In genomic region chr6:73308712-73309533, GRCh38 we compare ENCODE assay signal across 8 cellular contexts. TPM values are rescaled to one million over a fixed set of nuclear protein-coding genes. Genes with fewer than 3 reads are reported as not detected.
DNase-seq lines count a peak whose midpoint lies in the region; ATAC-seq lines count a peak whose summit lies in the region.

No MANE protein-coding gene starts in this region.

- no peak overlapping the region for H2BK120ac ChIP-seq in mesendoderm (ENCODE audit: low read depth, low read length)

- peak overlapping the region; percentile 95 for H3K56ac ChIP-seq in mesendoderm (ENCODE audit: low read length)

- H3K27ac ChIP-seq in mesendoderm (ENCODE audit: low read depth, low read length) = no peak overlapping the region

- DNase-seq in T-helper 2 cell treated with Interferon-gamma antibody and Interleukin-4, amounts not matched to agents 5 μg/mL and 100 μg/mL, for 36 hours (ENCODE audit: low spot score) = no peak
- no peak for DNase-seq in T-helper 2 cell
- DNase-seq in NCI-H2227 treated with DMSO at 0.1 percent for 48 hours (lab: John Stamatoyannopoulos, UW) = peak; percentile 52
- peak; percentile 44 for DNase-seq in cerebellum (ENCODE audit: low spot score)
- DNase-seq in mesendoderm = peak; percentile 78
- no peak for DNase-seq in activated effector memory CD4-positive, alpha-beta T cell treated with anti-CD3 and anti-CD28 coated beads, Interleukin-2, amount 50 U/mL, for 16 hours

- H3K9ac ChIP-seq in mesendoderm (ENCODE audit: low read length) = peak overlapping the region; percentile 90

- no peaks in the 10 kb centered on the region for H3K4me1 ChIP-seq in mesendoderm (ENCODE audit: control insufficient read depth, low read depth, low read length)

- H3K23ac ChIP-seq in mesendoderm (ENCODE audit: low read length) = no peak overlapping the region

- no peak overlapping the region for H3K4ac ChIP-seq in mesendoderm (ENCODE audit: low read depth, low read length)

- peak overlapping the region; percentile 96 for H3K4me2 ChIP-seq in mesendoderm (ENCODE audit: low read length)

- no peak overlapping the region for H2BK15ac ChIP-seq in mesendoderm (replicated peaks; ENCODE audit: low read depth)

- no peaks in the 10 kb centered on the region for H3K9me3 Mint-ChIP-seq in T-helper 2 cell treated with Interferon-gamma antibody and Interleukin-4, amounts not matched to agents 5 μg/mL and 100 μg/mL, for 36 hours

- no peak overlapping the region for H3K18ac ChIP-seq in mesendoderm (ENCODE audit: low read length)

- peaks cover 32% of the 10 kb centered on the region for H3K27me3 Mint-ChIP-seq in T-helper 2 cell treated with Interferon-gamma antibody and Interleukin-4, amounts not matched to agents 5 μg/mL and 100 μg/mL, for 36 hours (ENCODE audit: low read depth)

- no peaks in the 10 kb centered on the region for H3K36me3 ChIP-seq in mesendoderm (ENCODE audit: control insufficient read depth, insufficient read depth, low read length)

- peaks cover 5% of the 10 kb centered on the region for H3K79me1 ChIP-seq in mesendoderm (ENCODE audit: low read length)

- H3K27me3 ChIP-seq in mesendoderm (ENCODE audit: insufficient read depth, low read length, poor library complexity) = no peaks in the 10 kb centered on the region

- ATAC-seq in HG03196 (IDR thresholded peaks at IDR 0.05; ENCODE audit: unreplicated experiment) (no peak), HG02840 (IDR thresholded peaks at IDR 0.05; ENCODE audit: low FRiP score, unreplicated experiment) (no peak)

- H3K4me3 Mint-ChIP-seq in T-helper 2 cell treated with Interferon-gamma antibody and Interleukin-4, amounts not matched to agents 5 μg/mL and 100 μg/mL, for 36 hours = peak overlapping the region; percentile 97

- no peak overlapping the region for H2AK5ac ChIP-seq in mesendoderm (ENCODE audit: low read length)

- no peak overlapping the region for H2BK5ac ChIP-seq in mesendoderm (ENCODE audit: low read length)

- no CpG with 5 or more reads among the region's 26 CpGs for WGBS in mesendoderm (ENCODE audit: extremely low coverage, insufficient coverage, low lambda C conversion rate)

- peaks cover 3% of the 10 kb centered on the region for H3K79me2 ChIP-seq in mesendoderm (ENCODE audit: control insufficient read depth, insufficient read depth, low read length)

- peak overlapping the region; percentile 67 for H3K4me3 ChIP-seq in mesendoderm (ENCODE audit: low read length)

- H3K4me1 Mint-ChIP-seq in T-helper 2 cell treated with Interferon-gamma antibody and Interleukin-4, amounts not matched to agents 5 μg/mL and 100 μg/mL, for 36 hours (ENCODE audit: low read depth) = peaks cover 28% of the 10 kb centered on the region

- peak overlapping the region; percentile 29 for H4K5ac ChIP-seq in mesendoderm (ENCODE audit: low read length)

- peak overlapping the region; percentile 85 for H3K27ac Mint-ChIP-seq in T-helper 2 cell treated with Interferon-gamma antibody and Interleukin-4, amounts not matched to agents 5 μg/mL and 100 μg/mL, for 36 hours

- no peak overlapping the region for H4K8ac ChIP-seq in mesendoderm (ENCODE audit: low read depth, low read length)

- peaks cover 6% of the 10 kb centered on the region for H3K36me3 Mint-ChIP-seq in T-helper 2 cell treated with Interferon-gamma antibody and Interleukin-4, amounts not matched to agents 5 μg/mL and 100 μg/mL, for 36 hours (ENCODE audit: low read depth)

RNA-seq across cellular contexts. Expression of gene DPPA5, which starts 45.2 kb away (rescaled TPM):
- total RNA-seq in cerebellum = not detected
- 0.58 TPM for polyA plus RNA-seq in mesendoderm (2013, experiment 1 of 2)
- 0.49 TPM for polyA plus RNA-seq in mesendoderm (2013, experiment 2 of 2)

RNA-seq across cellular contexts. Expression of gene KHDC1, which starts 45.9 kb away (rescaled TPM):
- total RNA-seq in cerebellum = 7.2 TPM
- 3.5 TPM for polyA plus RNA-seq in mesendoderm (2013, experiment 1 of 2)
- polyA plus RNA-seq in mesendoderm (2013, experiment 2 of 2) = 3.5 TPM

RNA-seq across cellular contexts. Expression of gene KHDC3L, which starts 53.5 kb away (rescaled TPM):
- total RNA-seq in cerebellum = 0.27 TPM
- polyA plus RNA-seq in mesendoderm (2013, experiment 1 of 2) = 0.06 TPM
- polyA plus RNA-seq in mesendoderm (2013, experiment 2 of 2) = 0.14 TPM

Comparison
In these comparisons a context has a peak if more than half of its experiments do, and no peak if none do; other contexts are left out.
1. DNase-seq: peak in NCI-H2227 treated with DMSO at 0.1 percent for 48 hours (single experiment), cerebellum (single experiment) and mesendoderm (single experiment); none in T-helper 2 cell treated with Interferon-gamma antibody and Interleukin-4, amounts not matched to agents 5 μg/mL and 100 μg/mL, for 36 hours (single experiment), T-helper 2 cell (0 of 5) and activated effector memory CD4-positive, alpha-beta T cell treated with anti-CD3 and anti-CD28 coated beads, Interleukin-2, amount 50 U/mL, for 16 hours (single experiment).